In the genomic region with DNA sequence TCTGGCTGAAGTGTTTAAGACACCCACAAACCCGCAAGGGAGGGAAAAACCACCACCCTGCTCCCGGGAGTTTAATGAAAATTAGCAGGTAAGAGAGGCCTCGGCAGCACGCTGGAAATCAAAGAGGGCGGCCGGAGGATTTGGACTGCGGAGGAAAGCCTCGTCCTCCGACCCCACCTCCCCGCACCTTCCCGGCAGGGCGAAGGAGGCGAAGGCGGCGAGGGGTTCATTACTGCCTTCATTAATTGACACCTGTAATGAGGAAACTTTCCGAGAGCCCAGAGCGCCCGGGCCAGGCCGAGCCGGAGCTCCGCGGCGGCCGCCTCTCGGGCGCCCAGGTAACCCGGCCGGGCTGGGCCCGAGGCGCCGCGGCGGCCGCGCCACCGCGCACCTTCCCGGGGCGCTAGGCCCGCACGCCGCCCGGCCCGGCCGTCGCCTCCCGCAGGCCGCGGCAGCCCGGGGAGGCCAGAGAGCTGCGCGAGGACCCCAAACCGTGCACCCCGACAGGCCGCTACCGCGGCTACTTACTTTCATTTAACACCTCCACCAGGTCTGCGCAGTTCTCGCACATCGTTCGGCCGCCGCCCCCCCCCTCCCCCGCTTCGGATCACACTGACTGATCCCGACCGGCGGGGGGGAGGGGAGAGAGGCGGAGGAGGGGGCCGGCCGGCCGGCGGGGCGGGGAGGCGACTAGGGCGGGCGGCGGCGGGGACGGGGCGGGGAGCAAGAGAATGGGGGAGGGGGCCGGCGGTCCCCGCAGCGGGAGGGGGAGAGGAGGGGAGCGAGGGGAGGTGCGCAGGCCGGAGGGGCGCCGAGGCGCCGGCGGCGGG, we compare ENCODE assay signal across 8 cellular contexts. TPM values are rescaled to one million over a fixed set of nuclear protein-coding genes. Genes with fewer than 3 reads are reported as not detected.
A peak's percentile ranks its signal among the peaks of the same experiment; 100 is the strongest.
DNase-seq lines count a peak whose midpoint lies in the region; ATAC-seq and TF ChIP-seq lines count a peak whose summit lies in the region.

No MANE protein-coding gene starts in this region.

- H3K9me3 ChIP-seq in colonic mucosa, result no peaks in the 10 kb centered on the region

- TF ChIP-seq CTCF in colonic mucosa (IDR thresholded peaks at IDR 0.05), result no peak

- peak; percentile 32 for ATAC-seq in HG02970 (IDR thresholded peaks at IDR 0.05; ENCODE audit: low FRiP score, unreplicated experiment)
- peak; percentile 81 for ATAC-seq in left lobe of liver

- peak overlapping the region; percentile 76 to 88 for H3K9ac ChIP-seq in colonic mucosa (ENCODE audit: low read depth in 2 of 2, low read length in 2 of 2)

- peak overlapping the region; percentile 98 for H3K27ac ChIP-seq in colonic mucosa

- peaks cover 5% of the 10 kb centered on the region for H3K4me1 ChIP-seq in colonic mucosa

- DNase-seq in NCI-H1436 (lab: John Stamatoyannopoulos, UW) (peak; percentile 80), NCI-H1436 treated with DMSO at 0.1 percent for 48 hours (lab: John Stamatoyannopoulos, UW) (no peak), NCI-H2227 (lab: John Stamatoyannopoulos, UW; ENCODE audit: unreplicated experiment) (peak; percentile 95), colonic mucosa (peak; percentile 94), left lobe of liver (ENCODE audit: low spot score) (peak; percentile 93)
- DNase-seq in activated CD4-positive, alpha-beta T cell treated with anti-CD3 and anti-CD28 coated beads for 4 hours, result peak; percentile 85 to 86
- peak; percentile 86 to 89 for DNase-seq in stimulated activated CD4-positive, alpha-beta T cell treated with anti-CD3 and anti-CD28 coated beads, Interleukin-2, amount 100 ng/mL, for 24 hours

- H3K27me3 ChIP-seq in colonic mucosa, result no peaks in the 10 kb centered on the region

- H3K36me3 ChIP-seq in colonic mucosa, result no peaks in the 10 kb centered on the region

- H3K4me3 ChIP-seq in colonic mucosa, result peak overlapping the region; percentile 70

- intact Hi-C loops in colonic mucosa (cut with DNase I), result loop anchor here (5.0 kb wide), 1 partner anchor 67 kb away; a partner anchor contains a TSS

RNA-seq across cellular contexts. Expression of a gene that starts 0.6 kb away (rescaled TPM):
- total RNA-seq in colonic mucosa (10 to 100 TPM; 70.8 to 76.3 TPM), left lobe of liver (37.0 TPM)
